ENCODE assay signal across 24 cellular contexts in the genomic region with DNA sequence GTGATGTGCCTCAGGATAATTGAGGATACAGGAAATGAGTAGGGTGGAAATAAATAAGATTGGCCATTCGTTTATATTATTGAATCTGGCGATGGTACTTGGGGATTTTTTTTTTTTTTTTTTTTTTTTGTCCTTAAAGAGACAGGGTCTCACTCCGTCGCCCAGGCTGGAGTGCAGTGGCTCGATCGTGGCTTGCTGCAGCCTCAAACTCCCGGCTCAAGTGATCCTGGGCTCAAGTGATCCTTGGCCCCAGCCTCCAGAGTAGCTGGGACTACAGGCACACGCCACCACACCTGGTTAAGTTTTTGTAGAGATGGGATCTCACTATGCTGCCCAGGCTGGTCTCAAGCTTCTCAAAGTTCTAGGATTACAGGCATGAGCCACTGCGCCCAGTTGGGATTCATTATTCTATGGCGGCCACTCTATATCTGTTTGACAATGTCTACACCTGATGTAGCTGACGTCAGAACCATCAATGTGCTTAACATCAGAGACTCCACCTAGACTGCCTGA. TPM values are rescaled to one million over a fixed set of nuclear protein-coding genes. Genes with fewer than 3 reads are reported as not detected.
"Had no signal": no experiment of that assay in that cellular context is flagged by ENCODE, and none has a peak within 500 bp of the region (broad histone marks: within the 10 kb centered on the region; RNA-seq: fewer than 3 reads in every experiment).

No MANE protein-coding gene starts in this region.

- FAIRE-seq: islet of Langerhans had no signal

- H3K27ac ChIP-seq: ovary, psoas muscle, thyroid gland had no signal

- DNase-seq: activated CD4-positive, alpha-beta T cell treated with anti-CD3 and anti-CD28 coated beads, Interleukin-2, amount 50 U/mL, for 4 hours; activated effector memory CD4-positive, alpha-beta T cell treated with anti-CD3 and anti-CD28 coated beads, Interleukin-2, amount 50 U/mL, for 16 hours; activated naive CD8-positive, alpha-beta T cell treated with anti-CD3 and anti-CD28 coated beads for 36 hours; amniotic stem cell; dermis blood vessel endothelial cell; effector memory CD4-positive, alpha-beta T cell; foreskin fibroblast; hippocampal formation; left colon; stimulated activated CD4-positive, alpha-beta T cell treated with anti-CD3 and anti-CD28 coated beads, Interleukin-2, amount 100 ng/mL, for 24 hours; stimulated activated naive CD4-positive, alpha-beta T cell treated with Interleukin-2 at 50 U/mL for 16 hours; SW 1271; thyroid gland had no signal

- H3K9me3 ChIP-seq: ovary, psoas muscle, thyroid gland had no signal

- H3K36me3 ChIP-seq: ovary, thyroid gland had no signal

- H3K27me3 Mint-ChIP-seq: activated naive CD8-positive, alpha-beta T cell treated with anti-CD3 and anti-CD28 coated beads for 36 hours had no signal

- H3K4me3 ChIP-seq: lung, ovary, psoas muscle, thyroid gland had no signal

- H3K27me3 ChIP-seq: ovary, thyroid gland had no signal

- ATAC-seq: left colon, psoas muscle, right cardiac atrium had no signal

- H3K4me3 Mint-ChIP-seq: T-helper 2 cell treated with Interferon-gamma antibody and Interleukin-4, amounts not matched to agents 5 μg/mL and 100 μg/mL, for 36 hours had no signal

- H3K27ac Mint-ChIP-seq: activated naive CD8-positive, alpha-beta T cell treated with anti-CD3 and anti-CD28 coated beads for 36 hours; T-helper 2 cell treated with Interferon-gamma antibody and Interleukin-4, amounts not matched to agents 5 μg/mL and 100 μg/mL, for 36 hours had no signal

RNA-seq across cellular contexts. Expression of gene RASIP1, which starts 18.2 kb away (rescaled TPM):
- polyA plus RNA-seq: neural cell had no signal

RNA-seq across cellular contexts. Expression of gene IZUMO1, which starts 24.5 kb away (rescaled TPM):
- total RNA-seq: activated naive CD8-positive, alpha-beta T cell treated with anti-CD3 and anti-CD28 coated beads for 36 hours; left colon; urinary bladder had no signal
- polyA plus RNA-seq: neural cell, urinary bladder had no signal

RNA-seq across cellular contexts. Expression of gene FUT2, which starts 26.5 kb away (rescaled TPM):
- total RNA-seq: activated naive CD8-positive, alpha-beta T cell treated with anti-CD3 and anti-CD28 coated beads for 36 hours; cardiac septum; dermis blood vessel endothelial cell; psoas muscle; right cardiac atrium; skeletal muscle tissue; subcutaneous adipose tissue had no signal
- polyA plus RNA-seq: neural cell, psoas muscle had no signal
